Comparison of ENCODE assay signal across 7 cellular contexts in the genomic region with DNA sequence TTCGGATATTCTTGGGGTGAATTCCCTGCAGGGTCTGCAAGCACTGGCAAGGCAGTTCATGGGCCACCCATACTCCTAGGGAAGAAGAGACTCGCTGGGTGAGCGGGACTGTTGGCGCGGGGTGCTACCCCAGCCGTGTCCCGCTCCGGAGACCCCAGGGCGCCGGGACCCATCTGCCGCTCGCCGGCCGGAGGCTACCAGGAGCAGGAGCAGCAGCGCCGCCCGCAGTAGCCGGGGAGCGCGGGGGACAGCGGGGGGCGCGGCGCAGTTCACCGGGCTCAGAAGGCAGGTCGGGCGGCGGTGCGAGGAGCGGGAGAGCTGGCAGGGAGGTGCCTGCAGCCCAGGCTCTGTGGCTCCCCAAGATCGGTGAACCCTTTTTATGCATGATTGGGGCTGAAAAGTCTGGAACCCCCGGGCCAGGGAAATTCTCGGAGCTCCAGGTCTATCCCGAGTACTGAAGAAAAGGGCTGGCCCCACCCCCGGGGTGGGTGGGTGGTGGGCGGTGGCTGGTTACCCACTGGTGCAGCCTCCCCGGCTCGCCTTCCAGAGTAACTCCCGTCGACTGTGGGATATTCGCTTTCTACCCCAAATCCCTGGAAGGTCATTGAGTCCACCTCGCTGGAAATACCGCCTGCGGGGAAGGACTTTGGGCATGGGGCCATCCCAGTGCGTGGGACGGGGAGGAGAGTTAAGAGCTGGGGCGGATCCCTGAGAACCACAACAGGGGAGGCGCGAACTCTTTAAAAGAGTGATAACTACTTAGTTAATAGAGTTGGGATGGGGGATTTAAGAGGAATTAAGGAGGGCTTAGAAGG. TPM values are rescaled to one million over a fixed set of nuclear protein-coding genes. Genes with fewer than 3 reads are reported as not detected.
DNase-seq lines count a peak whose midpoint lies in the region; ATAC-seq and TF ChIP-seq lines count a peak whose summit lies in the region.

No MANE protein-coding gene starts in this region.

- TF ChIP-seq CTCF in right lobe of liver (IDR thresholded peaks at IDR 0.05), result no peak
- no peak for TF ChIP-seq CTCF in thoracic aorta (IDR thresholded peaks at IDR 0.05)

- no peak overlapping the region for H3K27ac ChIP-seq in right lobe of liver
- H3K27ac ChIP-seq in thoracic aorta, result no peak overlapping the region
- H3K27ac ChIP-seq in effector memory CD4-positive, alpha-beta T cell (ENCODE audit: insufficient read depth, low read length, poor library complexity, severe bottlenecking), result no peak overlapping the region

- H3K36me3 ChIP-seq in right lobe of liver, result no peaks in the 10 kb centered on the region
- no peaks in the 10 kb centered on the region for H3K36me3 ChIP-seq in thoracic aorta
- H3K36me3 ChIP-seq in effector memory CD4-positive, alpha-beta T cell (ENCODE audit: control insufficient read depth, insufficient read depth, low read length), result no peaks in the 10 kb centered on the region

- H3K27me3 ChIP-seq in right lobe of liver (peaks cover 0 to 6% of the 10 kb centered on the region in 2 donors), thoracic aorta (replicated peaks; ENCODE audit: insufficient read depth) (no peaks in the 10 kb centered on the region)
- peaks cover 6% of the 10 kb centered on the region for H3K27me3 ChIP-seq in effector memory CD4-positive, alpha-beta T cell (replicated peaks; ENCODE audit: control insufficient read depth, insufficient read depth, low read length, poor library complexity, severe bottlenecking)

- DNase-seq in LHCN-M2 (ENCODE audit: low read depth) (peak; percentile 2), ecto neural progenitor cell (ENCODE audit: low spot score) (peak; percentile 66), right lobe of liver (peak in 1 of 3 donors; percentile 25), thoracic aorta (ENCODE audit: low spot score) (no peak), DMS114 treated with DMSO at 0.1 percent for 48 hours (lab: John Stamatoyannopoulos, UW; ENCODE audit: unreplicated experiment) (no peak), DMS79 treated with DMSO at 0.1 percent for 48 hours (lab: John Stamatoyannopoulos, UW) (no peak)
- DNase-seq in effector memory CD4-positive, alpha-beta T cell, result no peak

- intact Hi-C loops in right lobe of liver (cut with DNase I), result no loop called here

- peak; percentile 37 to 55 (median 50) for ATAC-seq in right lobe of liver
- ATAC-seq in thoracic aorta (ENCODE audit: insufficient number of reproducible peaks, low FRiP score, low read depth), result no peak

- TF ChIP-seq POLR2A in right lobe of liver (IDR thresholded peaks at IDR 0.05), result no peak

- H3K9me3 ChIP-seq in right lobe of liver (no peaks in the 10 kb centered on the region), thoracic aorta (no peaks in the 10 kb centered on the region)
- H3K9me3 ChIP-seq in effector memory CD4-positive, alpha-beta T cell (ENCODE audit: control insufficient read depth, low read length), result no peaks in the 10 kb centered on the region

- WGBS in right lobe of liver (ENCODE audit: insufficient coverage, low coverage, low lambda C conversion rate, missing lambda C conversion rate), result 9% methylated on average over 13 of the region's 49 CpGs

- H3K4me1 ChIP-seq in right lobe of liver, result peaks cover 0 to 8% (median 0%) of the 10 kb centered on the region in 4 donors
- peaks cover 0 to 15% of the 10 kb centered on the region in 2 donors for H3K4me1 ChIP-seq in thoracic aorta (ENCODE audit: control insufficient read depth in 1 of 2, low read depth in 2 of 2)
- no peaks in the 10 kb centered on the region for H3K4me1 ChIP-seq in effector memory CD4-positive, alpha-beta T cell (ENCODE audit: control insufficient read depth, insufficient read depth, low read length, poor library complexity, severe bottlenecking)

- H3K4me3 ChIP-seq in right lobe of liver (peak overlapping the region in 2 of 3 donors; percentile 13 to 35), thoracic aorta (peak overlapping the region; percentile 62)
- no peak overlapping the region for H3K4me3 ChIP-seq in effector memory CD4-positive, alpha-beta T cell (ENCODE audit: insufficient read depth, low read depth, low read length, poor library complexity, severe bottlenecking)

RNA-seq across cellular contexts. Expression of a gene that starts 37.6 kb away (rescaled TPM):
- total RNA-seq in LHCN-M2 (2014; rRNA removed) (not detected in 2 replicates), right lobe of liver (1 to 10 TPM in 3 of 6 experiments, under 1 TPM in 1, not detected in 2; 0.74 to 2.2 (median 1.5) TPM), thoracic aorta (not detected)
- polyA plus RNA-seq in LHCN-M2 (2012), result not detected

RNA-seq across cellular contexts. Expression of a gene that starts 43.7 kb away (rescaled TPM):
- total RNA-seq in LHCN-M2 (2014; rRNA removed), result 0.64 TPM in 1 of 2 replicates, not detected in the other
- not detected for polyA plus RNA-seq in LHCN-M2 (2012)
- 1 to 10 TPM in 3 of 6 experiments, under 1 TPM in 2, not detected in 1; 0.42 to 8.5 (median 1.2) TPM for total RNA-seq in right lobe of liver
- total RNA-seq in thoracic aorta, result not detected

RNA-seq across cellular contexts. Expression of a gene that starts 54.2 kb away (rescaled TPM):
- total RNA-seq in LHCN-M2 (2014; rRNA removed) (0.06 TPM in 1 of 2 replicates, not detected in the other), right lobe of liver (under 1 TPM in 3 of 6 experiments, not detected in 3; 0.10 to 1.00 (median 0.19) TPM), thoracic aorta (under 1 TPM in 1 of 2 donors, not detected in 1; 0.49 TPM)
- polyA plus RNA-seq in LHCN-M2 (2012), result 0.05 TPM

Comparison
In these comparisons a context has a peak if more than half of its experiments do, and no peak if none do; other contexts are left out.
1. DNase-seq: peak in LHCN-M2 (single experiment) and ecto neural progenitor cell (single experiment); none in thoracic aorta (single experiment), effector memory CD4-positive, alpha-beta T cell (0 of 3), DMS114 treated with DMSO at 0.1 percent for 48 hours (single experiment) and DMS79 treated with DMSO at 0.1 percent for 48 hours (single experiment).